Comparison of ENCODE assay signal across 9 cellular contexts in genomic region chr12:109946505-109946904, GRCh38. TPM values are rescaled to one million over a fixed set of nuclear protein-coding genes. Genes with fewer than 3 reads are reported as not detected.
DNase-seq lines count a peak whose midpoint lies in the region; ATAC-seq and TF ChIP-seq lines count a peak whose summit lies in the region.
"Had no signal": no experiment of that assay in that cellular context is flagged by ENCODE, and none has a peak within 500 bp of the region (broad histone marks: within the 10 kb centered on the region; RNA-seq: fewer than 3 reads in every experiment).

No MANE protein-coding gene starts in this region.

- peak overlapping the region; percentile 19 for H2AFZ ChIP-seq in osteoblast (ENCODE audit: low read length)
- H2AFZ ChIP-seq: PC-9 had no signal

- H3K79me2 ChIP-seq in osteoblast (ENCODE audit: insufficient read depth, low read length): peaks cover 17% of the 10 kb centered on the region

- CTCF ChIA-PET in WTC11 (lab: Charles Lee): interaction anchor here (0.7 to 1.5 kb wide), 4 partner anchors 18 to 485 kb away, joined by 3 to 5 read pairs (median 4); no protein-coding TSS in a partner anchor

- H3K9me3 ChIP-seq in osteoblast (ENCODE audit: low read depth, low read length): no peaks in the 10 kb centered on the region

- peaks cover 58% of the 10 kb centered on the region for H3K4me1 ChIP-seq in osteoblast (ENCODE audit: insufficient read depth, low read length)

- peak; percentile 87 for ATAC-seq in WTC11
- ATAC-seq in HG02981 (IDR thresholded peaks at IDR 0.05; ENCODE audit: unreplicated experiment): no peak
- ATAC-seq in HG03354 (IDR thresholded peaks at IDR 0.05; ENCODE audit: poor library complexity, severe bottlenecking, unreplicated experiment): no peak

- peak overlapping the region; percentile 15 for H3K4me2 ChIP-seq in osteoblast (ENCODE audit: insufficient read depth, low read length)
- H3K4me2 ChIP-seq: PC-9 had no signal

- H3K36me3 Mint-ChIP-seq in WTC11: peaks cover 14% of the 10 kb centered on the region

- DNase-seq in COLO829 (ENCODE audit: low spot score) (peak; percentile 62), WTC11 (ENCODE audit: low spot score) (peak; percentile 44), fibroblast of pulmonary artery (ENCODE audit: low read depth) (peak; percentile 44), osteoblast (ENCODE audit: insufficient read length, low spot score, missing footprints) (no peak), NAMALWA (ENCODE audit: low spot score) (no peak)
- DNase-seq in stimulated activated CD4-positive, alpha-beta T cell treated with anti-CD3 and anti-CD28 coated beads, Interleukin-1b, Interleukin-23, amount 100 ng/mL, for 48 hours: no peak
- DNase-seq: PC-9 had no signal

- no peaks in the 10 kb centered on the region for H4K20me1 ChIP-seq in osteoblast (ENCODE audit: insufficient read depth, low read length)

- H3K9me3 Mint-ChIP-seq in WTC11: no peaks in the 10 kb centered on the region

- no peak for TF ChIP-seq CTCF in WTC11 (IDR thresholded peaks at IDR 0.05)
- TF ChIP-seq CTCF in fibroblast of pulmonary artery (IDR thresholded peaks at IDR 0.05; ENCODE audit: low read length, missing control alignments): no peak
- no peak for TF ChIP-seq CTCF in osteoblast (IDR thresholded peaks at IDR 0.05; ENCODE audit: extremely low read depth, low read depth, low read length)

- H3K27ac Mint-ChIP-seq in WTC11: peak overlapping the region; percentile 92

- H3K36me3 ChIP-seq in osteoblast (ENCODE audit: insufficient read depth, low read length): peaks cover 40% of the 10 kb centered on the region

- H3K27me3 Mint-ChIP-seq in WTC11 (ENCODE audit: low read depth): no peaks in the 10 kb centered on the region

- POLR2A ChIA-PET in WTC11 (lab: Charles Lee): no interaction called here

- H3K27ac ChIP-seq in osteoblast (ENCODE audit: low read depth, low read length): peak overlapping the region; percentile 97
- H3K27ac ChIP-seq: PC-9 had no signal

- H3K4me3 ChIP-seq in fibroblast of pulmonary artery (replicated peaks; ENCODE audit: low read depth, low read length) (no peak overlapping the region), osteoblast (ENCODE audit: insufficient read depth, low read length) (no peak overlapping the region)
- H3K4me3 ChIP-seq: PC-9 had no signal

- peaks cover 30% of the 10 kb centered on the region for H3K4me1 Mint-ChIP-seq in WTC11

- peak overlapping the region; percentile 23; the same call in 1 of the 2 replicates for H3K4me3 Mint-ChIP-seq in WTC11

- H3K27me3 ChIP-seq in osteoblast (ENCODE audit: insufficient read depth, low read length): no peaks in the 10 kb centered on the region

TF ChIP-seq in WTC11, 78 proteins besides CTCF, POLR2A, EP300 and RAD21:
- TF ChIP-seq TEAD4 (CRISPR knock-in tag; IDR thresholded peaks at IDR 0.05) (no peak), ZNF138 (CRISPR knock-in tag; conservative IDR thresholded peaks at IDR 0.05) (no peak), ATF3 (CRISPR knock-in tag; conservative IDR thresholded peaks at IDR 0.05) (no peak), FOXP4 (CRISPR knock-in tag; IDR thresholded peaks at IDR 0.05) (0 out of 2 replicates have a peak, but pooled peaks have one; percentile 21), MLX (CRISPR knock-in tag; IDR thresholded peaks at IDR 0.05) (no peak), ZBTB21 (CRISPR knock-in tag; IDR thresholded peaks at IDR 0.05; ENCODE audit: borderline replicate concordance) (0 out of 2 replicates have a peak, but pooled peaks have one; percentile 40), ETV6 (CRISPR knock-in tag; IDR thresholded peaks at IDR 0.05) (peak; percentile 34; the same call in 1 of the 2 replicates), TCF7 (CRISPR knock-in tag; IDR thresholded peaks at IDR 0.05; ENCODE audit: low read depth) (no peak)

RNA-seq across cellular contexts. Expression of gene TCHP, which starts 46.4 kb away (rescaled TPM):
- total RNA-seq in WTC11 (2021) (7.9 to 10.1 TPM (median 10.0 TPM) in 3 replicates), osteoblast (7.7 and 8.7 TPM in 2 replicates)

RNA-seq across cellular contexts. Expression of gene GIT2, which starts 49.7 kb away (rescaled TPM):
- total RNA-seq in WTC11 (2021) (21.4 to 22.3 TPM (median 21.7 TPM) in 3 replicates), osteoblast (43.4 and 45.4 TPM in 2 replicates)

RNA-seq across cellular contexts. Expression of gene ANKRD13A, which starts 52.7 kb away (rescaled TPM):
- total RNA-seq in WTC11 (2021) (17.6 to 22.4 TPM (median 18.3 TPM) in 3 replicates), osteoblast (94.1 and 113 TPM in 2 replicates)

Comparison
In these comparisons a context has a peak if more than half of its experiments do, and no peak if none do; other contexts are left out.
1. DNase-seq: peak in COLO829 (single experiment), WTC11 (single experiment) and fibroblast of pulmonary artery (single experiment); none in osteoblast (single experiment), NAMALWA (single experiment) and stimulated activated CD4-positive, alpha-beta T cell treated with anti-CD3 and anti-CD28 coated beads, Interleukin-1b, Interleukin-23, amount 100 ng/mL, for 48 hours (single experiment).